23 cellular contexts compared by ENCODE assay signal in genomic region chr3:78724886-78725285, GRCh38.
DNase-seq lines count a peak whose midpoint lies in the region; ATAC-seq and TF ChIP-seq lines count a peak whose summit lies in the region.
"Had no signal": no experiment of that assay in that cellular context is flagged by ENCODE, and none has a peak within 500 bp of the region (broad histone marks: within the 10 kb centered on the region; RNA-seq: fewer than 3 reads in every experiment).

No MANE protein-coding gene starts in this region.

- H3K4me2 ChIP-seq in H9 (ENCODE audit: insufficient read depth, insufficient read length, low read length) (no peak overlapping the region), osteoblast (ENCODE audit: insufficient read depth, low read length) (no peak overlapping the region)

- H3K4me1 ChIP-seq in H9 (ENCODE audit: insufficient read depth, low read length) (no peaks in the 10 kb centered on the region), NT2/D1 (ENCODE audit: insufficient read depth, insufficient read length) (no peaks in the 10 kb centered on the region), osteoblast (ENCODE audit: insufficient read depth, low read length) (peaks cover 6% of the 10 kb centered on the region)

- H3K27me3 ChIP-seq in H9 (ENCODE audit: insufficient read depth, low read length) (no peaks in the 10 kb centered on the region), NT2/D1 (ENCODE audit: insufficient read depth, insufficient read length) (no peaks in the 10 kb centered on the region), osteoblast (ENCODE audit: insufficient read depth, low read length) (no peaks in the 10 kb centered on the region)
- H3K27me3 ChIP-seq: adrenal gland, upper lobe of left lung had no signal

- H3K27ac ChIP-seq in H9 (ENCODE audit: insufficient read length, low read depth, low read length), result no peak overlapping the region
- no peak overlapping the region for H3K27ac ChIP-seq in osteoblast (ENCODE audit: low read depth, low read length)
- H3K27ac ChIP-seq: adrenal gland, upper lobe of left lung had no signal

- no peaks in the 10 kb centered on the region for H4K20me1 ChIP-seq in H9 (ENCODE audit: control insufficient read depth, insufficient read depth, insufficient read length)
- no peaks in the 10 kb centered on the region for H4K20me1 ChIP-seq in osteoblast (ENCODE audit: insufficient read depth, low read length)

- no peaks in the 10 kb centered on the region for H3K27me3 Mint-ChIP-seq in H9 (ENCODE audit: low read depth)
- peaks cover 2% of the 10 kb centered on the region for H3K27me3 Mint-ChIP-seq in endothelial cell (ENCODE audit: unreplicated experiment)
- no peaks in the 10 kb centered on the region for H3K27me3 Mint-ChIP-seq in natural killer cell (ENCODE audit: low read depth in 2 of 2)
- H3K27me3 Mint-ChIP-seq: activated CD4-positive, alpha-beta T cell treated with anti-CD3 and anti-CD28 coated beads, Interleukin-2, amount 10 ng/mL, durations not matched to agents 24 days and 14 days; CD8-positive, alpha-beta memory T cell; stimulated activated naive CD8-positive, alpha-beta T cell treated with anti-CD3 and anti-CD28 coated beads, Interleukin-15, Interleukin-2, amounts not matched to agents 100 ng/mL and 50 ng/mL, for 24 hours had no signal

- DNase-seq in H9 (no peak), NT2/D1 (ENCODE audit: low read depth, low spot score) (peak; percentile 16), endothelial cell (ENCODE audit: low spot score) (no peak), osteoblast (ENCODE audit: insufficient read length, low spot score, missing footprints) (no peak), posterior cingulate gyrus (no peak), natural killer cell (no peak)
- DNase-seq: activated CD4-positive, alpha-beta T cell treated with anti-CD3 and anti-CD28 coated beads, Interleukin-2, amount 10 ng/mL, durations not matched to agents 24 days and 14 days; adrenal gland; caudate nucleus; CD8-positive, alpha-beta memory T cell; DND-41; midbrain; NCI-H1092 treated with DMSO at 0.1 percent for 48 hours; NCI-H524 treated with DMSO at 0.1 percent for 48 hours; SHP77; stimulated activated CD4-positive, alpha-beta T cell treated with anti-CD3 and anti-CD28 coated beads, Interleukin-4, amount 100 ng/mL, for 1 hour; T-helper 1 cell; upper lobe of left lung had no signal

- H4K8ac ChIP-seq in H9 (replicated peaks; ENCODE audit: insufficient read length, low read depth, low read length), result no peak overlapping the region

- H3K36me3 Mint-ChIP-seq in H9 (ENCODE audit: insufficient read depth in 1 of 3, low read depth in 3 of 3) (no peaks in the 10 kb centered on the region), endothelial cell (ENCODE audit: low read depth, unreplicated experiment) (no peaks in the 10 kb centered on the region), natural killer cell (no peaks in the 10 kb centered on the region)
- H3K36me3 Mint-ChIP-seq: CD8-positive, alpha-beta memory T cell had no signal

- H2BK5ac ChIP-seq in H9 (ENCODE audit: insufficient read length, low read length), result no peak overlapping the region

- H3K4me3 ChIP-seq in NT2/D1 (ENCODE audit: insufficient read length, low read depth), result no peak overlapping the region
- H3K4me3 ChIP-seq in osteoblast (ENCODE audit: insufficient read depth, low read length), result no peak overlapping the region
- H3K4me3 ChIP-seq: adrenal gland, upper lobe of left lung had no signal

- H2AFZ ChIP-seq in H9 (ENCODE audit: low read length), result no peak overlapping the region
- peak overlapping the region; percentile 3 for H2AFZ ChIP-seq in osteoblast (ENCODE audit: low read length)

- no CpG with 5 or more reads among the region's 4 CpGs for WGBS in H9 (ENCODE audit: extremely low coverage, insufficient read length, low lambda C conversion rate)

- H3T11ph ChIP-seq in H9 (ENCODE audit: low read length), result no peak overlapping the region

- H3K79me2 ChIP-seq in H9 (ENCODE audit: insufficient read depth, low read length), result no peaks in the 10 kb centered on the region
- no peaks in the 10 kb centered on the region for H3K79me2 ChIP-seq in osteoblast (ENCODE audit: insufficient read depth, low read length)

- no peak overlapping the region for H3K18ac ChIP-seq in H9 (ENCODE audit: insufficient read length, low read depth, low read length)

- no peak overlapping the region for H3K23ac ChIP-seq in H9 (ENCODE audit: insufficient read length, low read depth, low read length)

- H3K9me3 ChIP-seq in H9 (ENCODE audit: control insufficient read depth, low read depth, low read length) (no peaks in the 10 kb centered on the region), NT2/D1 (ENCODE audit: insufficient read depth, low read length) (no peaks in the 10 kb centered on the region), osteoblast (ENCODE audit: low read depth, low read length) (no peaks in the 10 kb centered on the region)
- H3K9me3 ChIP-seq: adrenal gland, upper lobe of left lung had no signal

- no peak overlapping the region for H3K4ac ChIP-seq in H9 (ENCODE audit: low read depth, low read length)

- no peak overlapping the region for H2AK5ac ChIP-seq in H9 (ENCODE audit: insufficient read length, low read length)

- H3K56ac ChIP-seq in H9 (ENCODE audit: insufficient read length, low read depth, low read length), result no peak overlapping the region

- no peak overlapping the region for H2BK12ac ChIP-seq in H9 (ENCODE audit: insufficient read length, low read depth, low read length)

- ATAC-seq in GM21515 (IDR thresholded peaks at IDR 0.05; ENCODE audit: unreplicated experiment) (no peak), natural killer cell (no peak), HG03457 (IDR thresholded peaks at IDR 0.05; ENCODE audit: unreplicated experiment) (no peak)

- H3K79me1 ChIP-seq in H9 (ENCODE audit: insufficient read depth, low read depth, low read length, poor library complexity, severe bottlenecking), result peaks cover 2% of the 10 kb centered on the region

- H3K4me1 Mint-ChIP-seq in H9, result peaks cover 38 to 41% of the 10 kb centered on the region in 2 experiments
- H3K4me1 Mint-ChIP-seq in endothelial cell (ENCODE audit: unreplicated experiment), result peaks cover 30% of the 10 kb centered on the region
- H3K4me1 Mint-ChIP-seq in natural killer cell, result no peaks in the 10 kb centered on the region
- H3K4me1 Mint-ChIP-seq: activated CD4-positive, alpha-beta T cell treated with anti-CD3 and anti-CD28 coated beads, Interleukin-2, amount 10 ng/mL, durations not matched to agents 24 days and 14 days; CD8-positive, alpha-beta memory T cell had no signal

- H2BK120ac ChIP-seq in H9 (ENCODE audit: low read depth, low read length, poor library complexity, severe bottlenecking), result no peak overlapping the region

- H3K9ac ChIP-seq in H9 (ENCODE audit: extremely low read depth, insufficient read length, low read length), result no peak overlapping the region
- H3K9ac ChIP-seq in NT2/D1 (ENCODE audit: insufficient read length, low read depth), result no peak overlapping the region

- no peak for TF ChIP-seq CTCF in H9 (conservative IDR thresholded peaks at IDR 0.05)
- no peak for TF ChIP-seq CTCF in endothelial cell (IDR thresholded peaks at IDR 0.05; ENCODE audit: unreplicated experiment)
- TF ChIP-seq CTCF in osteoblast (IDR thresholded peaks at IDR 0.05; ENCODE audit: extremely low read depth, low read depth, low read length), result no peak
- no peak for TF ChIP-seq CTCF in natural killer cell (IDR thresholded peaks at IDR 0.05)

- H3K36me3 ChIP-seq in NT2/D1 (ENCODE audit: insufficient read depth, insufficient read length, low read length) (no peaks in the 10 kb centered on the region), osteoblast (ENCODE audit: insufficient read depth, low read length) (no peaks in the 10 kb centered on the region)
- H3K36me3 ChIP-seq: adrenal gland, upper lobe of left lung had no signal

- H3K4me3 Mint-ChIP-seq in H9 (no peak overlapping the region), endothelial cell (ENCODE audit: unreplicated experiment) (no peak overlapping the region), natural killer cell (no peak overlapping the region)
- H3K4me3 Mint-ChIP-seq: activated CD4-positive, alpha-beta T cell treated with anti-CD3 and anti-CD28 coated beads, Interleukin-2, amount 10 ng/mL, durations not matched to agents 24 days and 14 days; CD8-positive, alpha-beta memory T cell; neural crest cell; stimulated activated naive CD8-positive, alpha-beta T cell treated with anti-CD3 and anti-CD28 coated beads, Interleukin-15, Interleukin-2, amounts not matched to agents 100 ng/mL and 50 ng/mL, for 24 hours had no signal

- intact Hi-C loops in posterior cingulate gyrus (cut with DNase I) (loop anchor here (5.0 kb wide), 1 partner anchor 63 kb away; no protein-coding TSS in a partner anchor), natural killer cell (cut with micrococcal nuclease) (no loop called here)

- H3K9me3 Mint-ChIP-seq in H9 (no peaks in the 10 kb centered on the region), endothelial cell (ENCODE audit: unreplicated experiment) (no peaks in the 10 kb centered on the region), natural killer cell (peaks cover 2 to 3% of the 10 kb centered on the region in 2 donors)
- H3K9me3 Mint-ChIP-seq: activated CD4-positive, alpha-beta T cell treated with anti-CD3 and anti-CD28 coated beads, Interleukin-2, amount 10 ng/mL, durations not matched to agents 24 days and 14 days; activated T-helper 2 cell treated with anti-CD3 and anti-CD28 coated beads, Interferon-gamma antibody, Interleukin-2, Interleukin-4, amounts not matched to agents 10 μg/mL and 5 μg/mL and 100 μg/mL, durations not matched to agents 14 hours and 24 hours and 36 hours; neural crest cell had no signal

- no peaks in the 10 kb centered on the region for H3K23me2 ChIP-seq in H9 (ENCODE audit: insufficient read length, low read depth, low read length, poor library complexity, severe bottlenecking)

- no peak overlapping the region for H4K5ac ChIP-seq in H9 (ENCODE audit: insufficient read length, low read depth, low read length)

- H2BK15ac ChIP-seq in H9 (ENCODE audit: low read depth, low read length), result no peak overlapping the region

- H4K91ac ChIP-seq in H9 (ENCODE audit: insufficient read length, low read depth, low read length), result no peak overlapping the region

- no peak overlapping the region for H2BK20ac ChIP-seq in H9 (ENCODE audit: low read depth, low read length, poor library complexity, severe bottlenecking)

- no peak overlapping the region for H3K14ac ChIP-seq in H9 (ENCODE audit: insufficient read depth, low read length)

- peak overlapping the region in 2 of 3 experiments; percentile 59 to 89; a peak in 3 of 7 replicates for H3K27ac Mint-ChIP-seq in H9
- peak overlapping the region; percentile 58 for H3K27ac Mint-ChIP-seq in endothelial cell (ENCODE audit: unreplicated experiment)
- no peak overlapping the region for H3K27ac Mint-ChIP-seq in natural killer cell
- H3K27ac Mint-ChIP-seq: activated CD4-positive, alpha-beta T cell treated with anti-CD3 and anti-CD28 coated beads, Interleukin-2, amount 10 ng/mL, durations not matched to agents 24 days and 14 days; activated T-helper 2 cell treated with anti-CD3 and anti-CD28 coated beads, Interferon-gamma antibody, Interleukin-2, Interleukin-4, amounts not matched to agents 10 μg/mL and 5 μg/mL and 100 μg/mL, durations not matched to agents 14 hours and 24 hours and 36 hours; CD8-positive, alpha-beta memory T cell; stimulated activated naive CD8-positive, alpha-beta T cell treated with anti-CD3 and anti-CD28 coated beads, Interleukin-15, Interleukin-2, amounts not matched to agents 100 ng/mL and 50 ng/mL, for 24 hours had no signal

Comparison
In these comparisons a context has a peak if more than half of its experiments do, and no peak if none do; other contexts are left out.
1. H3K27ac Mint-ChIP-seq: peak in H9 (2 of 3) and endothelial cell (single experiment); none in natural killer cell (0 of 2).